ENCODE assay signal across 13 cellular contexts in the genomic region with DNA sequence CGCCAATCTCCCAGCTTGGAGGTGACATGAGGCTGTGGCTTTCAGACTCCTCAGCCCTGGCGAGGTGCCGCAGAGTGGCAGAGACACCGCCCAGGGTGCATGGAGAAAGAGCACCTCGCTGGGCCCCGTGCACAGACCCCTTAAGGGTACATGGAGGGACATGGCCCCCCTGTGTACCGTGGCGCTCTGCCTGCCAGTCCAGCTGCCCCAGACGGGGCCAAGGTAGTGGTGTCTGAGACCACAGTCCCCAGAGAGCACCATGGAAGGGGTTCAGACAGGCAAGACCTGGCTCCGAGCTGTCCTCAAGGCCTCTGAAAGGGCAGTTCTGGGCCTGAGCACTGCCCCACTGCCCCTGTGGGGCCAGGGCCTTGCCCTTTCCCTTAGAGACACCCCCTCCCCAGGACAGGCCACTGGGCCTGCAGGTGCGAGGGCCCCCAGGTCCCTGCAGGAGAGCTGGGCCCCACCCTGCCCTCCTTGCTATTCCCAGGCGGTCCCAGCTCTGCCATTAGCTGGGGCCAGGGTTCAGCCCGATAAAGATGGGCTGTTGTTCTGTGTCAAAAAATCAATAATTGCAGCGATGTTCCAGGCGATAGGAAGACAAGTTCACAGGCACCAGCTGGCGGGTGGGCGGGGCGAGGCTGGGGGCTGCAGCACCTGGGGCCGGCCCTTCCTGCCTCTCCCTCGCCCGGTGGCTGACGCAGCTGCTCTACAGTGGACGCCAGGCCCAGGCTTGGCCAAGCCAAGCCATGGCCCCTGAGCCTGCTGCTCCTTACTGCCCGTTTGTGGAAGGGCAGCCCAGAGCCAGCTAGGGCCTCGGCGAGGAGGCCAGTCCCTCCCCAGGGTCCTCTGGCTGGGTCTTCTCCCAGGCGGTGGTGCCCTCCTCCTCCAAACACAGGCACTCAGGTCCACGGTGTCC. TPM values are rescaled to one million over a fixed set of nuclear protein-coding genes. Genes with fewer than 3 reads are reported as not detected.
A peak's percentile ranks its signal among the peaks of the same experiment; 100 is the strongest.
DNase-seq lines count a peak whose midpoint lies in the region; ATAC-seq and TF ChIP-seq lines count a peak whose summit lies in the region.
"Had no signal": no experiment of that assay in that cellular context is flagged by ENCODE, and none has a peak within 500 bp of the region (broad histone marks: within the 10 kb centered on the region; RNA-seq: fewer than 3 reads in every experiment).

No MANE protein-coding gene starts in this region.

- peaks cover 0 to 16% (median 0%) of the 10 kb centered on the region in 11 experiments; a peak in 4 of 22 replicates for H3K36me3 ChIP-seq in BLaER1 treated with 17β-estradiol and CSF1 and Interleukin-3, amounts not matched to agents 10 nM and 100 nM
- no peaks in the 10 kb centered on the region for H3K36me3 ChIP-seq in Panc1 (ENCODE audit: control insufficient read depth, insufficient read depth, low read length)
- H3K36me3 ChIP-seq: HAP-1 had no signal

- H3K4me2 ChIP-seq in BLaER1 treated with 17β-estradiol and CSF1 and Interleukin-3, amounts not matched to agents 10 nM and 100 nM: peak overlapping the region in 9 of 11 experiments; percentile 29 to 77 (median 62); a peak in 17 of 22 replicates

- POLR2A ChIA-PET in Panc1 (lab: Charles Lee): no interaction called here

- peak overlapping the region in 8 of 11 experiments; percentile 18 to 59 (median 40); a peak in 13 of 22 replicates for H3K9ac ChIP-seq in BLaER1 treated with 17β-estradiol and CSF1 and Interleukin-3, amounts not matched to agents 10 nM and 100 nM

- H3K27ac ChIP-seq in BLaER1 treated with 17β-estradiol and CSF1 and Interleukin-3, amounts not matched to agents 10 nM and 100 nM: peak overlapping the region in 5 of 11 experiments; percentile 2 to 45 (median 35); a peak in 6 of 22 replicates
- no peak overlapping the region for H3K27ac ChIP-seq in Panc1 (ENCODE audit: low read length)
- H3K27ac ChIP-seq: epithelial cell of prostate, HL-60 had no signal

- CTCF ChIA-PET in Panc1 (lab: Charles Lee): interaction anchor here (0.5 kb wide), 1 partner anchor 181 kb away, joined by 3 read pairs; no protein-coding TSS in a partner anchor

- no peaks in the 10 kb centered on the region for H3K27me3 ChIP-seq in BLaER1 treated with 17β-estradiol and CSF1 and Interleukin-3, amounts not matched to agents 10 nM and 100 nM
- no peaks in the 10 kb centered on the region for H3K27me3 ChIP-seq in Panc1 (ENCODE audit: control insufficient read depth, insufficient read depth, low read length)

- H3K4me1 ChIP-seq in BLaER1 treated with 17β-estradiol and CSF1 and Interleukin-3, amounts not matched to agents 10 nM and 100 nM: peaks cover 7 to 80% (median 57%) of the 10 kb centered on the region in 10 experiments
- H3K4me1 ChIP-seq in Panc1 (ENCODE audit: control insufficient read depth, insufficient read depth, low read length): no peaks in the 10 kb centered on the region
- H3K4me1 ChIP-seq: HAP-1 had no signal

- H3K9me3 ChIP-seq in BLaER1 treated with 17β-estradiol and CSF1 and Interleukin-3, amounts not matched to agents 10 nM and 100 nM (replicated peaks in 1 of 11): no peaks in the 10 kb centered on the region
- H3K9me3 ChIP-seq in Panc1 (ENCODE audit: control insufficient read depth, insufficient read depth, low read depth, low read length): no peaks in the 10 kb centered on the region
- H3K9me3 ChIP-seq: HAP-1 had no signal

- DNase-seq in NCI-H1092 (lab: John Stamatoyannopoulos, UW) (peak; percentile 29), Panc1 (ENCODE audit: low read depth, low spot score) (no peak), left lobe of liver (ENCODE audit: low spot score) (peak; percentile 85), A172 (ENCODE audit: low spot score) (no peak)
- DNase-seq in activated CD4-positive, alpha-beta T cell treated with anti-CD3 and anti-CD28 coated beads for 1 hour: no peak
- DNase-seq: GDM1, NCI-H510A had no signal

- peaks cover 0 to 91% (median 46%) of the 10 kb centered on the region in 11 experiments; a peak in 15 of 22 replicates for H4K20me1 ChIP-seq in BLaER1 treated with 17β-estradiol and CSF1 and Interleukin-3, amounts not matched to agents 10 nM and 100 nM

- no peak overlapping the region for H3K4me3 ChIP-seq in BLaER1 treated with 17β-estradiol and CSF1 and Interleukin-3, amounts not matched to agents 10 nM and 100 nM
- H3K4me3 ChIP-seq in Panc1 (ENCODE audit: low read depth in 2 of 2, low read length in 2 of 2): no peak overlapping the region
- H3K4me3 ChIP-seq: HAP-1 had no signal

- TF ChIP-seq CTCF in Panc1 (IDR thresholded peaks at IDR 0.05): no peak

- intact Hi-C loops in Panc1 (cut with micrococcal nuclease; ENCODE audit: unreplicated experiment): no loop called here

- no TSS peak for BruUV-seq in Panc1 (replicated peaks; lab: Mats Ljungman, UMichigan)

- ATAC-seq in Panc1 (peak; percentile 14; the same call in 1 of the 2 replicates), left lobe of liver (peak; percentile 72), GM21576 (IDR thresholded peaks at IDR 0.05; ENCODE audit: unreplicated experiment) (no peak), esophagus mucosa (no peak)

- in situ Hi-C loops in Panc1 (cut with HindIII; ENCODE audit: low pct_unique_long_range_greater_than_20kb, low sequenced_read_pairs): no loop called here

RNA-seq across cellular contexts. Expression of gene ZFPM1, which starts 51.7 kb away (rescaled TPM):
- total RNA-seq in Panc1 (2021; ENCODE audit: unreplicated experiment): 3.9 TPM
- 3.8 TPM for polyA plus RNA-seq in Panc1 (2012; ENCODE audit: insufficient read length)
- 14.6 TPM for total RNA-seq in left lobe of liver
- total RNA-seq in esophagus mucosa: 3.2 TPM
- 0.95 and 1.4 TPM in 2 replicates for total RNA-seq in A172 (2014; rRNA removed; shearing (Covaris generic))

Comparison
In these comparisons a context has a peak if more than half of its experiments do, and no peak if none do; other contexts are left out.
1. DNase-seq: peak in NCI-H1092 (single experiment) and left lobe of liver (single experiment); none in Panc1 (single experiment), activated CD4-positive, alpha-beta T cell treated with anti-CD3 and anti-CD28 coated beads for 1 hour (single experiment) and A172 (single experiment).
2. ATAC-seq: peak in Panc1 (single experiment) and left lobe of liver (single experiment); none in GM21576 (single experiment) and esophagus mucosa (single experiment).